ENCODE assay signal across 24 cellular contexts in genomic region chrX:9258346-9259104, GRCh38.
DNase-seq lines count a peak whose midpoint lies in the region; ATAC-seq, FAIRE-seq and TF ChIP-seq lines count a peak whose summit lies in the region.
"Had no signal": no experiment of that assay in that cellular context is flagged by ENCODE, and none has a peak within 500 bp of the region (broad histone marks: within the 10 kb centered on the region; RNA-seq: fewer than 3 reads in every experiment).

No MANE protein-coding gene starts in this region.

- CTCF ChIA-PET in activated CD8-positive, alpha-beta T cell treated with anti-CD3 and anti-CD28 coated beads for 36 hours (lab: Charles Lee), result interaction anchor here (1.1 kb wide), 1 partner anchor 23 kb away, joined by 3 read pairs; no protein-coding TSS in a partner anchor
- CTCF ChIA-PET in activated CD8-positive, alpha-beta T cell treated with anti-CD3 and anti-CD28 coated beads, Interleukin-2, amount 10 ng/mL, durations not matched to agents 7 days and 5 days (lab: Charles Lee), result no interaction called here

- H3K27ac ChIP-seq in pancreas, result no peak overlapping the region
- H3K27ac ChIP-seq: HL-60, RWPE1 had no signal

- peak; percentile 42 for ATAC-seq in activated CD8-positive, alpha-beta T cell treated with anti-CD3 and anti-CD28 coated beads for 36 hours
- ATAC-seq in activated CD8-positive, alpha-beta T cell treated with anti-CD3 and anti-CD28 coated beads, Interleukin-2, amount 10 ng/mL, durations not matched to agents 7 days and 5 days, result no peak
- peak; percentile 21 for ATAC-seq in activated T-helper 17 cell treated with anti-CD3 and anti-CD28 coated beads, Interleukin-2, amount 50 U/mL, for 72 hours (replicated peaks)
- no peak for ATAC-seq in pancreas
- ATAC-seq in GM19351 (IDR thresholded peaks at IDR 0.05; ENCODE audit: unreplicated experiment), result no peak
- ATAC-seq: HepG2, K562 had no signal

- peaks cover 37% of the 10 kb centered on the region for H3K4me1 Mint-ChIP-seq in activated CD8-positive, alpha-beta T cell treated with anti-CD3 and anti-CD28 coated beads for 36 hours (ENCODE audit: low read depth)
- peaks cover 8% of the 10 kb centered on the region for H3K4me1 Mint-ChIP-seq in activated CD8-positive, alpha-beta T cell treated with anti-CD3 and anti-CD28 coated beads, Interleukin-2, amount 10 ng/mL, durations not matched to agents 7 days and 5 days (ENCODE audit: low read depth)
- peaks cover 5% of the 10 kb centered on the region for H3K4me1 Mint-ChIP-seq in activated T-helper 17 cell treated with anti-CD3 and anti-CD28 coated beads, Interleukin-2, amount 50 U/mL, for 72 hours
- H3K4me1 Mint-ChIP-seq: CD14-positive monocyte had no signal

- no peak for TF ChIP-seq CTCF in activated CD8-positive, alpha-beta T cell treated with anti-CD3 and anti-CD28 coated beads for 36 hours (IDR thresholded peaks at IDR 0.05)
- no peak for TF ChIP-seq CTCF in pancreas (IDR thresholded peaks at IDR 0.05)

- POLR2A ChIA-PET in activated CD8-positive, alpha-beta T cell treated with anti-CD3 and anti-CD28 coated beads for 36 hours (lab: Charles Lee), result no interaction called here
- POLR2A ChIA-PET in activated CD8-positive, alpha-beta T cell treated with anti-CD3 and anti-CD28 coated beads, Interleukin-2, amount 10 ng/mL, durations not matched to agents 7 days and 5 days (lab: Charles Lee), result no interaction called here

- H3K4me1 ChIP-seq in pancreas, result no peaks in the 10 kb centered on the region

- no peak for DNase-seq in activated CD8-positive, alpha-beta T cell treated with anti-CD3 and anti-CD28 coated beads for 36 hours
- no peak for DNase-seq in activated CD8-positive, alpha-beta T cell treated with anti-CD3 and anti-CD28 coated beads, Interleukin-2, amount 10 ng/mL, durations not matched to agents 7 days and 5 days
- DNase-seq in GM19239 (ENCODE audit: insufficient read length, low spot score) (no peak), pancreas (no peak), AG08396 (ENCODE audit: low spot score) (no peak), NCI-H1105 treated with DMSO at 0.1 percent for 48 hours (lab: John Stamatoyannopoulos, UW) (no peak)
- DNase-seq: DMS53; GF-D8; H7; NCI-H1092; NCI-H1436 treated with DMSO at 0.1 percent for 48 hours; NCI-H1930; NCI-H69; NK-92 treated with Interleukin-12 subunit alpha and Interleukin-12 subunit beta, amount 100 ng/mL, for 24 hours; SHP77 treated with DMSO at 0.1 percent for 48 hours had no signal

- H3K27me3 Mint-ChIP-seq in activated CD8-positive, alpha-beta T cell treated with anti-CD3 and anti-CD28 coated beads for 36 hours, result no peaks in the 10 kb centered on the region
- H3K27me3 Mint-ChIP-seq in activated CD8-positive, alpha-beta T cell treated with anti-CD3 and anti-CD28 coated beads, Interleukin-2, amount 10 ng/mL, durations not matched to agents 7 days and 5 days (ENCODE audit: low read depth), result no peaks in the 10 kb centered on the region
- no peaks in the 10 kb centered on the region for H3K27me3 Mint-ChIP-seq in activated T-helper 17 cell treated with anti-CD3 and anti-CD28 coated beads, Interleukin-2, amount 50 U/mL, for 72 hours
- H3K27me3 Mint-ChIP-seq: B cell had no signal

- no peaks in the 10 kb centered on the region for H3K27me3 ChIP-seq in pancreas

- no peaks in the 10 kb centered on the region for H3K9me3 ChIP-seq in pancreas

- no peak overlapping the region for H3K4me3 Mint-ChIP-seq in activated CD8-positive, alpha-beta T cell treated with anti-CD3 and anti-CD28 coated beads for 36 hours
- H3K4me3 Mint-ChIP-seq in activated CD8-positive, alpha-beta T cell treated with anti-CD3 and anti-CD28 coated beads, Interleukin-2, amount 10 ng/mL, durations not matched to agents 7 days and 5 days, result no peak overlapping the region
- peak overlapping the region; percentile 25 for H3K4me3 Mint-ChIP-seq in activated T-helper 17 cell treated with anti-CD3 and anti-CD28 coated beads, Interleukin-2, amount 50 U/mL, for 72 hours
- H3K4me3 Mint-ChIP-seq: B cell, CD14-positive monocyte had no signal

- peaks cover 7% of the 10 kb centered on the region for H3K9me3 Mint-ChIP-seq in activated CD8-positive, alpha-beta T cell treated with anti-CD3 and anti-CD28 coated beads for 36 hours
- H3K9me3 Mint-ChIP-seq in activated CD8-positive, alpha-beta T cell treated with anti-CD3 and anti-CD28 coated beads, Interleukin-2, amount 10 ng/mL, durations not matched to agents 7 days and 5 days (ENCODE audit: insufficient read depth), result peaks cover 10% of the 10 kb centered on the region
- peaks cover 4% of the 10 kb centered on the region for H3K9me3 Mint-ChIP-seq in activated T-helper 17 cell treated with anti-CD3 and anti-CD28 coated beads, Interleukin-2, amount 50 U/mL, for 72 hours

- H3K36me3 ChIP-seq in pancreas, result no peaks in the 10 kb centered on the region

- intact Hi-C loops in activated CD8-positive, alpha-beta T cell treated with anti-CD3 and anti-CD28 coated beads for 36 hours (cut with micrococcal nuclease), result no loop called here
- intact Hi-C loops in pancreas (cut with DNase I), result no loop called here

- H3K36me3 Mint-ChIP-seq in activated CD8-positive, alpha-beta T cell treated with anti-CD3 and anti-CD28 coated beads for 36 hours (ENCODE audit: low read depth), result no peaks in the 10 kb centered on the region
- peaks cover 4% of the 10 kb centered on the region for H3K36me3 Mint-ChIP-seq in activated CD8-positive, alpha-beta T cell treated with anti-CD3 and anti-CD28 coated beads, Interleukin-2, amount 10 ng/mL, durations not matched to agents 7 days and 5 days (ENCODE audit: low read depth)
- no peaks in the 10 kb centered on the region for H3K36me3 Mint-ChIP-seq in activated T-helper 17 cell treated with anti-CD3 and anti-CD28 coated beads, Interleukin-2, amount 50 U/mL, for 72 hours (ENCODE audit: low read depth)
- H3K36me3 Mint-ChIP-seq: CD14-positive monocyte had no signal

- H3K27ac Mint-ChIP-seq in activated CD8-positive, alpha-beta T cell treated with anti-CD3 and anti-CD28 coated beads for 36 hours, result peak overlapping the region; percentile 72
- no peak overlapping the region for H3K27ac Mint-ChIP-seq in activated CD8-positive, alpha-beta T cell treated with anti-CD3 and anti-CD28 coated beads, Interleukin-2, amount 10 ng/mL, durations not matched to agents 7 days and 5 days
- H3K27ac Mint-ChIP-seq in activated T-helper 17 cell treated with anti-CD3 and anti-CD28 coated beads, Interleukin-2, amount 50 U/mL, for 72 hours, result no peak overlapping the region
- H3K27ac Mint-ChIP-seq: B cell, CD14-positive monocyte had no signal

- WGBS in pancreas, 2 donors, result 59 to 63% methylated on average over 3 of the region's 3 CpGs

- FAIRE-seq in GM19239 (lab: Jason Lieb, UNC) (peak; percentile 23), pancreas (lab: Jason Lieb, UNC) (peak; percentile 45)
- FAIRE-seq: D721Med, HepG2, K562 had no signal

- no peak overlapping the region for H3K4me3 ChIP-seq in pancreas
- H3K4me3 ChIP-seq: K562 had no signal

Comparison
In these comparisons a context has a peak if more than half of its experiments do, and no peak if none do; other contexts are left out.
1. ATAC-seq: peak in activated CD8-positive, alpha-beta T cell treated with anti-CD3 and anti-CD28 coated beads for 36 hours (single experiment) and activated T-helper 17 cell treated with anti-CD3 and anti-CD28 coated beads, Interleukin-2, amount 50 U/mL, for 72 hours (single experiment); none in activated CD8-positive, alpha-beta T cell treated with anti-CD3 and anti-CD28 coated beads, Interleukin-2, amount 10 ng/mL, durations not matched to agents 7 days and 5 days (single experiment), pancreas (0 of 4) and GM19351 (single experiment).